In genomic region chr17:29326414-29326813, GRCh38 we compare ENCODE assay signal across 29 cellular contexts.
"Had no signal": no experiment of that assay in that cellular context is flagged by ENCODE, and none has a peak within 500 bp of the region (broad histone marks: within the 10 kb centered on the region; RNA-seq: fewer than 3 reads in every experiment).

No MANE protein-coding gene starts in this region.

- H3K4me3 Mint-ChIP-seq: stimulated activated effector memory CD8-positive, alpha-beta T cell treated with anti-CD3 and anti-CD28 coated beads, Interleukin-12 subunit alpha, Interleukin-12 subunit beta, amount 100 ng/mL, for 72 hours; stimulated activated memory B cell treated with anti-CD40 and anti-IgM and Interleukin-4, amounts not matched to agents 10 μg/mL and 1 μg/mL and 100 μg/mL, for 72 hours; stimulated activated naive B cell treated with anti-CD40 and anti-IgM and Interleukin-4, amounts not matched to agents 10 μg/mL and 1 μg/mL and 100 μg/mL, for 72 hours; stimulated activated naive CD8-positive, alpha-beta T cell treated with anti-CD3 and anti-CD28 coated beads, Interleukin-15, amount 100 ng/mL, for 72 hours; stimulated activated naive CD8-positive, alpha-beta T cell treated with anti-CD3 and anti-CD28 coated beads, Interleukin-15, Interleukin-2, amounts not matched to agents 100 ng/mL and 50 ng/mL, for 24 hours; type B pancreatic cell had no signal

- H3K4me1 ChIP-seq: stomach, suprapubic skin, testis, thyroid gland, tibial artery, tibial nerve, upper lobe of left lung, upper lobe of right lung, uterus, vagina had no signal

- H3K27ac ChIP-seq: stomach, suprapubic skin, testis, thoracic aorta, thyroid gland, tibial artery, tibial nerve, transverse colon, upper lobe of left lung, upper lobe of right lung, uterus, vagina had no signal

- H3K36me3 ChIP-seq: stomach, suprapubic skin, thoracic aorta, thyroid gland, tibial artery, tibial nerve, transverse colon, upper lobe of left lung, upper lobe of right lung, uterus, vagina had no signal

- H3K36me3 Mint-ChIP-seq: stimulated activated effector memory CD8-positive, alpha-beta T cell treated with anti-CD3 and anti-CD28 coated beads, Interleukin-12 subunit alpha, Interleukin-12 subunit beta, amount 100 ng/mL, for 72 hours; stimulated activated memory B cell treated with anti-CD40 and anti-IgM and Interleukin-4, amounts not matched to agents 10 μg/mL and 1 μg/mL and 100 μg/mL, for 72 hours; stimulated activated naive B cell treated with anti-CD40 and anti-IgM and Interleukin-4, amounts not matched to agents 10 μg/mL and 1 μg/mL and 100 μg/mL, for 72 hours; type B pancreatic cell had no signal

- H3K9me3 Mint-ChIP-seq: stimulated activated effector memory CD8-positive, alpha-beta T cell treated with anti-CD3 and anti-CD28 coated beads, Interleukin-12 subunit alpha, Interleukin-12 subunit beta, amount 100 ng/mL, for 72 hours; stimulated activated memory B cell treated with anti-CD40 and anti-IgM and Interleukin-4, amounts not matched to agents 10 μg/mL and 1 μg/mL and 100 μg/mL, for 72 hours; stimulated activated naive B cell treated with anti-CD40 and anti-IgM and Interleukin-4, amounts not matched to agents 10 μg/mL and 1 μg/mL and 100 μg/mL, for 72 hours; stimulated activated naive CD8-positive, alpha-beta T cell treated with anti-CD3 and anti-CD28 coated beads, Interleukin-15, amount 100 ng/mL, for 72 hours; stimulated activated naive CD8-positive, alpha-beta T cell treated with anti-CD3 and anti-CD28 coated beads, Interleukin-15, Interleukin-2, amounts not matched to agents 100 ng/mL and 50 ng/mL, for 24 hours; type B pancreatic cell had no signal

- H3K9me3 ChIP-seq: stomach, suprapubic skin, testis, thoracic aorta, thyroid gland, tibial artery, tibial nerve, transverse colon, upper lobe of left lung, upper lobe of right lung, uterus, vagina had no signal

- FAIRE-seq: urothelium cell line had no signal

- H3K4me3 ChIP-seq: stomach, suprapubic skin, testis, thoracic aorta, thyroid gland, tibial artery, tibial nerve, transverse colon, upper lobe of left lung, upper lobe of right lung, uterus, vagina had no signal

- H3K4me1 Mint-ChIP-seq: stimulated activated effector memory CD8-positive, alpha-beta T cell treated with anti-CD3 and anti-CD28 coated beads, Interleukin-12 subunit alpha, Interleukin-12 subunit beta, amount 100 ng/mL, for 72 hours; stimulated activated memory B cell treated with anti-CD40 and anti-IgM and Interleukin-4, amounts not matched to agents 10 μg/mL and 1 μg/mL and 100 μg/mL, for 72 hours; stimulated activated naive B cell treated with anti-CD40 and anti-IgM and Interleukin-4, amounts not matched to agents 10 μg/mL and 1 μg/mL and 100 μg/mL, for 72 hours; stimulated activated naive CD8-positive, alpha-beta T cell treated with anti-CD3 and anti-CD28 coated beads, Interleukin-15, amount 100 ng/mL, for 72 hours had no signal

- H3K27ac Mint-ChIP-seq: stimulated activated effector memory CD8-positive, alpha-beta T cell treated with anti-CD3 and anti-CD28 coated beads, Interleukin-12 subunit alpha, Interleukin-12 subunit beta, amount 100 ng/mL, for 72 hours; stimulated activated memory B cell treated with anti-CD40 and anti-IgM and Interleukin-4, amounts not matched to agents 10 μg/mL and 1 μg/mL and 100 μg/mL, for 72 hours; stimulated activated naive B cell treated with anti-CD40 and anti-IgM and Interleukin-4, amounts not matched to agents 10 μg/mL and 1 μg/mL and 100 μg/mL, for 72 hours; stimulated activated naive CD8-positive, alpha-beta T cell treated with anti-CD3 and anti-CD28 coated beads, Interleukin-15, Interleukin-2, amounts not matched to agents 100 ng/mL and 50 ng/mL, for 24 hours; type B pancreatic cell had no signal

- DNase-seq: stimulated activated CD4-positive, alpha-beta T cell treated with anti-CD3 and anti-CD28 coated beads, Interleukin-2, amount 100 ng/mL, for 48 hours; stimulated activated CD4-positive, alpha-beta T cell treated with anti-CD3 and anti-CD28 coated beads, Interleukin-4, amount 100 ng/mL, for 1 hour; stimulated activated CD4-positive, alpha-beta T cell treated with anti-CD3 and anti-CD28 coated beads, Interleukin-4, amount 100 ng/mL, for 24 hours; stimulated activated CD4-positive, alpha-beta T cell treated with anti-CD3 and anti-CD28 coated beads, Interleukin-4, amount 100 ng/mL, for 4 hours; stimulated activated CD8-positive, alpha-beta memory T cell treated with anti-CD3 and anti-CD28 coated beads, Interleukin-4, amount 100 ng/mL, for 48 hours; stimulated activated naive B cell treated with anti-CD40 and anti-IgM and Interleukin-4, amounts not matched to agents 10 μg/mL and 1 μg/mL and 100 μg/mL, for 72 hours; stimulated activated naive CD4-positive, alpha-beta T cell; stimulated activated naive CD4-positive, alpha-beta T cell treated with Interleukin-2 at 50 U/mL for 16 hours; stimulated activated naive CD8-positive, alpha-beta T cell treated with anti-CD3 and anti-CD28 coated beads, Interleukin-15, amount 100 ng/mL, for 72 hours; stimulated activated naive CD8-positive, alpha-beta T cell treated with anti-CD3 and anti-CD28 coated beads, Interleukin-15, Interleukin-2, amounts not matched to agents 100 U/mL and 50 U/mL, for 24 hours; stomach; substantia nigra; testis; thyroid gland; tibial artery; transverse colon; trophoblast cell; upper lobe of left lung; uterus had no signal

- ATAC-seq: stimulated activated effector memory CD8-positive, alpha-beta T cell treated with anti-CD3 and anti-CD28 coated beads, Interleukin-12 subunit alpha, Interleukin-12 subunit beta, amount 100 ng/mL, for 72 hours; stimulated activated memory B cell treated with anti-CD40 and anti-IgM and Interleukin-4, amounts not matched to agents 10 μg/mL and 1 μg/mL and 100 μg/mL, for 72 hours; stimulated activated naive B cell treated with anti-CD40 and anti-IgM and Interleukin-4, amounts not matched to agents 10 μg/mL and 1 μg/mL and 100 μg/mL, for 72 hours; stimulated activated naive CD8-positive, alpha-beta T cell treated with anti-CD3 and anti-CD28 coated beads, Interleukin-15, amount 100 ng/mL, for 72 hours; stimulated activated naive CD8-positive, alpha-beta T cell treated with anti-CD3 and anti-CD28 coated beads, Interleukin-15, Interleukin-2, amounts not matched to agents 100 U/mL and 50 U/mL, for 24 hours; upper lobe of right lung had no signal

- H3K27me3 Mint-ChIP-seq: stimulated activated memory B cell treated with anti-CD40 and anti-IgM and Interleukin-4, amounts not matched to agents 10 μg/mL and 1 μg/mL and 100 μg/mL, for 72 hours; stimulated activated naive B cell treated with anti-CD40 and anti-IgM and Interleukin-4, amounts not matched to agents 10 μg/mL and 1 μg/mL and 100 μg/mL, for 72 hours; stimulated activated naive CD8-positive, alpha-beta T cell treated with anti-CD3 and anti-CD28 coated beads, Interleukin-15, amount 100 ng/mL, for 72 hours; stimulated activated naive CD8-positive, alpha-beta T cell treated with anti-CD3 and anti-CD28 coated beads, Interleukin-15, Interleukin-2, amounts not matched to agents 100 ng/mL and 50 ng/mL, for 24 hours had no signal
